8 cellular contexts compared by ENCODE assay signal in the genomic region with DNA sequence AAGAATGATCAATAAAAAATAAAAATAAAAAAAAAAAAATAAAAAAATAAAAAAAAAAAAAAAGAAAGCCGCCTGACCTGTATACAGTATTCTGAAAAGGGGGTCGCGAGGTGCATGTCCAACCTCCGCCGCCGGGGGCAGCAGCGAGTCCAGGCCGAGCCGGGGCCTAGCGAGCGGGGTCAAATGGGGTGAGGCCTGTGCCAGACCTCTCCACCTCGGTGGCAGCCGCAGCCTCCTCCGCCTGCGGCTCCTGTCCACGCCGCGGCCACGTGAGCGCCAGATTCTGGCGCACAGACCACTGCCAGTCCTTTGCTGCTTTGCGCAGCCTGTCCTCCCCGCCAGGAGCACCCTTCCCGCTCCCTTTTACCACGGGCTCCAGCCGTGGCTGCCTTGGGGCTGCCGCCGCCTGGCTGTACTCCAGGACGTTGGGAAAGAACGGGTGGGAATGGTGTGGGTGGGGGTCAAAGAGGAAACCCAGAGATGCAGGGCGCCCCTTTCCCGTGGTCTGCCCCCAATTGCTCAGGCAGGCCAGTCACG. TPM values are rescaled to one million over a fixed set of nuclear protein-coding genes. Genes with fewer than 3 reads are reported as not detected.
DNase-seq lines count a peak whose midpoint lies in the region; ATAC-seq and TF ChIP-seq lines count a peak whose summit lies in the region.

No MANE protein-coding gene starts in this region.

- peak overlapping the region in 1 of 3 donors; percentile 26 for H3K4me3 ChIP-seq in right lobe of liver

- intact Hi-C loops in right lobe of liver (cut with DNase I), result no loop called here

- TF ChIP-seq CTCF in right lobe of liver (IDR thresholded peaks at IDR 0.05), result peak; percentile 78 to 85 (median 82)

- 0% methylated on average over 15 of the region's 33 CpGs for WGBS in right lobe of liver (ENCODE audit: insufficient coverage, low coverage, low lambda C conversion rate, missing lambda C conversion rate)

- peak overlapping the region; percentile 54 to 71 (median 62) for H3K27ac ChIP-seq in right lobe of liver

- no peaks in the 10 kb centered on the region for H3K36me3 ChIP-seq in right lobe of liver

- ATAC-seq in right lobe of liver, result peak; percentile 90 to 94 (median 92)

- peaks cover 0 to 26% (median 3%) of the 10 kb centered on the region in 4 donors for H3K4me1 ChIP-seq in right lobe of liver

- peak; percentile 32 for TF ChIP-seq POLR2A in GM19193 (IDR thresholded peaks at IDR 0.05; ENCODE audit: extremely low read depth, insufficient read depth, insufficient read length)
- no peak for TF ChIP-seq POLR2A in right lobe of liver (IDR thresholded peaks at IDR 0.05)

- H3K9me3 ChIP-seq in right lobe of liver, result no peaks in the 10 kb centered on the region

- peak; percentile 78 to 80 for DNase-seq in AML-193 (lab: John Stamatoyannopoulos, UW)
- peak; percentile 46 for DNase-seq in NCI-H1092 treated with DMSO at 0.1 percent for 48 hours (lab: John Stamatoyannopoulos, UW)
- DNase-seq in activated CD4-positive, alpha-beta T cell treated with anti-CD3 and anti-CD28 coated beads for 1 hour, result peak; percentile 64
- peak; percentile 72 for DNase-seq in cerebellar cortex (ENCODE audit: low spot score)
- peak; percentile 92 to 95 (median 95) for DNase-seq in right lobe of liver
- DNase-seq in stimulated activated CD4-positive, alpha-beta T cell treated with anti-CD3 and anti-CD28 coated beads, TNF-alpha, amount 100 ng/mL, for 24 hours (ENCODE audit: low read depth in 3 of 3), result peak; percentile 54 to 82 (median 75)
- no peak for DNase-seq in NCI-H446 (lab: John Stamatoyannopoulos, UW)

- H3K27me3 ChIP-seq in right lobe of liver, result no peaks in the 10 kb centered on the region

RNA-seq across cellular contexts. Expression of a gene that starts 2.4 kb away (rescaled TPM):
- total RNA-seq in right lobe of liver, result 10 to 100 TPM; 34.8 to 61.5 (median 41.8) TPM

RNA-seq across cellular contexts. Expression of a gene that starts 11.1 kb away (rescaled TPM):
- total RNA-seq in right lobe of liver, result 100 to 1,000 TPM; 102 to 297 (median 199) TPM

RNA-seq across cellular contexts. Expression of a gene that starts 11.7 kb away (rescaled TPM):
- total RNA-seq in right lobe of liver, result 10 to 100 TPM; 20.4 to 29.9 (median 25.2) TPM

RNA-seq across cellular contexts. Expression of a gene that starts 17.0 kb away (rescaled TPM):
- total RNA-seq in right lobe of liver, result 10 to 100 TPM in 1 of 6 experiments, 1 to 10 TPM in 5; 2.3 to 14.8 (median 3.9) TPM

RNA-seq across cellular contexts. Expression of a gene that starts 29.8 kb away (rescaled TPM):
- total RNA-seq in right lobe of liver, result 10 to 100 TPM in 4 of 6 experiments, 1 to 10 TPM in 2; 5.6 to 20.0 (median 13.1) TPM

Comparison
In these comparisons a context has a peak if more than half of its experiments do, and no peak if none do; other contexts are left out.
1. DNase-seq: peak in AML-193 (2 of 2), NCI-H1092 treated with DMSO at 0.1 percent for 48 hours (single experiment), activated CD4-positive, alpha-beta T cell treated with anti-CD3 and anti-CD28 coated beads for 1 hour (single experiment), cerebellar cortex (single experiment), right lobe of liver (3 of 3) and stimulated activated CD4-positive, alpha-beta T cell treated with anti-CD3 and anti-CD28 coated beads, TNF-alpha, amount 100 ng/mL, for 24 hours (3 of 3); none in NCI-H446 (0 of 2).